ENCODE assay signal across 1 cellular context in genomic region chr19:48452656-48453480, GRCh38.
TF ChIP-seq lines count a peak whose summit lies in the region.

No MANE protein-coding gene starts in this region.

TF ChIP-seq in GM12878, 131 proteins besides CTCF, POLR2A, EP300 and RAD21:
- TF ChIP-seq TCF7 (IDR thresholded peaks at IDR 0.05; ENCODE audit: borderline replicate concordance): no peak
- TF ChIP-seq ATF2 (IDR thresholded peaks at IDR 0.05; ENCODE audit: low read length): no peak
- TF ChIP-seq ZNF207 (IDR thresholded peaks at IDR 0.05; ENCODE audit: borderline replicate concordance): no peak
- TF ChIP-seq CREM (IDR thresholded peaks at IDR 0.05; ENCODE audit: low read depth): no peak
- TF ChIP-seq IRF3 (IDR thresholded peaks at IDR 0.05): no peak
- no peak for TF ChIP-seq CHD2 (IDR thresholded peaks at IDR 0.05; ENCODE audit: borderline replicate concordance, low read depth, low read length)
- no peak for TF ChIP-seq IRF4 (IDR thresholded peaks at IDR 0.05; ENCODE audit: low read depth, low read length)
- TF ChIP-seq STAT3 (IDR thresholded peaks at IDR 0.05; ENCODE audit: low read depth, low read length): no peak
